9 cellular contexts compared by ENCODE assay signal in genomic region chr5:150562832-150563231, GRCh38. TPM values are rescaled to one million over a fixed set of nuclear protein-coding genes. Genes with fewer than 3 reads are reported as not detected.
DNase-seq lines count a peak whose midpoint lies in the region; ATAC-seq and TF ChIP-seq lines count a peak whose summit lies in the region.
"Had no signal": no experiment of that assay in that cellular context is flagged by ENCODE, and none has a peak within 500 bp of the region (broad histone marks: within the 10 kb centered on the region; RNA-seq: fewer than 3 reads in every experiment).

No MANE protein-coding gene starts in this region.

- no peaks in the 10 kb centered on the region for H3K27me3 ChIP-seq in HCT116 (ENCODE audit: insufficient read depth, low read length)
- H3K27me3 ChIP-seq in esophagus squamous epithelium: no peaks in the 10 kb centered on the region
- no peaks in the 10 kb centered on the region for H3K27me3 ChIP-seq in smooth muscle cell (ENCODE audit: low read depth)

- ATAC-seq in HCT116 (no peak), HG03457 (IDR thresholded peaks at IDR 0.05; ENCODE audit: unreplicated experiment) (no peak), HG03565 (IDR thresholded peaks at IDR 0.05; ENCODE audit: unreplicated experiment) (no peak)
- ATAC-seq: right cardiac atrium had no signal

- H3K27ac ChIP-seq in HCT116 (ENCODE audit: low read depth, low read length) (no peak overlapping the region), RWPE1 (no peak overlapping the region), esophagus squamous epithelium (no peak overlapping the region), smooth muscle cell (ENCODE audit: low read depth) (no peak overlapping the region)

- WGBS in esophagus squamous epithelium, 2 donors: 25 to 34% methylated on average over 2 of the region's 2 CpGs
- 75% methylated on average over 2 of the region's 2 CpGs for WGBS in smooth muscle cell (ENCODE audit: low lambda C conversion rate)

- RAD21 ChIA-PET in HCT116 (lab: Charles Lee; ENCODE audit: low non-redundant PET in 1 of 2, low total read pairs in 2 of 2, uncharacterized antibody in 2 of 2, unreplicated experiment in 2 of 2): no interaction called here

- H3K9me3 ChIP-seq in HCT116 (ENCODE audit: control insufficient read depth in 1 of 2, insufficient read depth in 1 of 2, low read depth in 1 of 2, low read length in 2 of 2) (no peaks in the 10 kb centered on the region), esophagus squamous epithelium (no peaks in the 10 kb centered on the region), smooth muscle cell (replicated peaks; ENCODE audit: low read depth) (no peaks in the 10 kb centered on the region)

- H3K36me3 ChIP-seq in HCT116 (ENCODE audit: control insufficient read depth in 1 of 2, insufficient read depth in 2 of 2, low read length in 2 of 2): no peaks in the 10 kb centered on the region
- H3K36me3 ChIP-seq in esophagus squamous epithelium: no peaks in the 10 kb centered on the region
- H3K36me3 ChIP-seq in smooth muscle cell (ENCODE audit: low read depth): no peaks in the 10 kb centered on the region

- H3K4me1 ChIP-seq in HCT116 (ENCODE audit: control insufficient read depth in 1 of 2, insufficient read depth in 2 of 2, low read length in 2 of 2) (peaks cover 3 to 7% of the 10 kb centered on the region in 2 experiments; a peak in 2 of 4 replicates), esophagus squamous epithelium (peaks cover 0 to 14% (median 0%) of the 10 kb centered on the region in 3 donors), smooth muscle cell (ENCODE audit: low read depth) (no peaks in the 10 kb centered on the region)

- peak; percentile 62 to 90 (median 80) for TF ChIP-seq CTCF in HCT116 (IDR thresholded peaks at IDR 0.05 in 2 of 3, conservative IDR thresholded peaks at IDR 0.05 in 1 of 3; ENCODE audit: borderline replicate concordance in 1 of 3, insufficient read depth in 1 of 3, low read depth in 2 of 3, low read length in 2 of 3)
- TF ChIP-seq CTCF in RWPE1 (conservative IDR thresholded peaks at IDR 0.05; ENCODE audit: low read depth): peak; percentile 81
- peak in 5 of 6 experiments; percentile 28 to 76 (median 51) for TF ChIP-seq CTCF in esophagus squamous epithelium (IDR thresholded peaks at IDR 0.05)
- TF ChIP-seq CTCF in smooth muscle cell (IDR thresholded peaks at IDR 0.05; ENCODE audit: borderline replicate concordance, insufficient read depth, poor library complexity, severe bottlenecking): peak; percentile 56

- H2AFZ ChIP-seq in HCT116 (ENCODE audit: low read depth, low read length, poor library complexity, severe bottlenecking) (peak overlapping the region; percentile 9), smooth muscle cell (ENCODE audit: low read depth) (no peak overlapping the region)

- H3K79me2 ChIP-seq in HCT116 (ENCODE audit: insufficient read depth, low read length): no peaks in the 10 kb centered on the region
- no peaks in the 10 kb centered on the region for H3K79me2 ChIP-seq in smooth muscle cell (ENCODE audit: low read depth)

- peaks cover 15% of the 10 kb centered on the region for H3F3A ChIP-seq in smooth muscle cell (ENCODE audit: low read depth)

- no peak overlapping the region for H3K4me2 ChIP-seq in HCT116 (ENCODE audit: low read length)
- H3K4me2 ChIP-seq in smooth muscle cell: no peak overlapping the region

- CTCF ChIA-PET in HCT116 (lab: Charles Lee): no interaction called here
- CTCF ChIA-PET in RWPE1 (lab: Yijun Ruan, JAX): interaction anchor here (0.7 to 4.4 kb wide), 2 partner anchors 93 to 288 kb away, joined by 4 to 47 read pairs; no protein-coding TSS in a partner anchor

- DNase-seq in DMS 273 treated with DMSO at 0.1 percent for 48 hours (lab: John Stamatoyannopoulos, UW) (peak; percentile 21), HCT116 (ENCODE audit: low read depth, low spot score) (peak; percentile 56), RWPE1 (ENCODE audit: low spot score) (peak; percentile 64), esophagus squamous epithelium (lab: John Stamatoyannopoulos, UW) (no peak), smooth muscle cell (lab: John Stamatoyannopoulos, UW; ENCODE audit: unreplicated experiment) (no peak)
- no peak for DNase-seq in stimulated activated CD4-positive, alpha-beta T cell treated with anti-CD3 and anti-CD28 coated beads, Interleukin-4, amount 100 ng/mL, for 1 hour

- peak; percentile 83 for TF ChIP-seq RAD21 in HCT116 (IDR thresholded peaks at IDR 0.05; ENCODE audit: low read depth)

- no peak overlapping the region for H3K9ac ChIP-seq in HCT116 (ENCODE audit: low read length)
- H3K9ac ChIP-seq in smooth muscle cell (ENCODE audit: low read depth): no peak overlapping the region

- POLR2A ChIA-PET in HCT116 (lab: Charles Lee) (no interaction called here), RWPE1 (lab: Yijun Ruan, JAX; ENCODE audit: low non-redundant PET) (no interaction called here)

- no peak for TF ChIP-seq POLR2A in HCT116 (IDR thresholded peaks at IDR 0.05; ENCODE audit: borderline replicate concordance, extremely low read depth, insufficient read depth, insufficient read length)
- TF ChIP-seq POLR2A in esophagus squamous epithelium (IDR thresholded peaks at IDR 0.05): no peak

- intact Hi-C loops in HCT116 (cut with micrococcal nuclease) (loop anchor here (1.0 to 5.0 kb wide), 3 partner anchors 93 to 424 kb away; partner anchors contain the start of gene SMIM3), esophagus squamous epithelium (cut with DNase I) (loop anchor here (5.0 kb wide), 1 partner anchor 94 kb away; no protein-coding TSS in a partner anchor)

- no peaks in the 10 kb centered on the region for H3K9me2 ChIP-seq in HCT116 (ENCODE audit: insufficient read depth)

- H3K4me3 ChIP-seq in HCT116 (replicated peaks in 1 of 2; ENCODE audit: low read depth in 1 of 2, low read length in 2 of 2) (no peak overlapping the region), esophagus squamous epithelium (no peak overlapping the region), smooth muscle cell (no peak overlapping the region)

- H4K20me1 ChIP-seq in HCT116 (ENCODE audit: insufficient read depth) (no peaks in the 10 kb centered on the region), smooth muscle cell (ENCODE audit: low read depth) (no peaks in the 10 kb centered on the region)

- no TSS peak for BruUV-seq in HCT116 (replicated peaks; lab: Mats Ljungman, UMichigan)

TF ChIP-seq in HCT116, 20 proteins besides CTCF, POLR2A, EP300 and RAD21:
- TF ChIP-seq ZNF274 (IDR thresholded peaks at IDR 0.05; ENCODE audit: low read depth, low read length): no peak
- TF ChIP-seq ELF1 (IDR thresholded peaks at IDR 0.05; ENCODE audit: borderline replicate concordance, low read depth): no peak
- TF ChIP-seq SRF (IDR thresholded peaks at IDR 0.05; ENCODE audit: low read depth): no peak
- no peak for TF ChIP-seq EZH2phosphoT487 (IDR thresholded peaks at IDR 0.05; ENCODE audit: borderline replicate concordance)
- TF ChIP-seq ZFX (IDR thresholded peaks at IDR 0.05): no peak
- TF ChIP-seq EZH2 (IDR thresholded peaks at IDR 0.05): no peak
- no peak for TF ChIP-seq CBX3 (IDR thresholded peaks at IDR 0.05; ENCODE audit: low read depth)
- no peak for TF ChIP-seq EGR1 (IDR thresholded peaks at IDR 0.05; ENCODE audit: low read depth)
- TF ChIP-seq SIN3A (IDR thresholded peaks at IDR 0.05; ENCODE audit: low read depth): no peak
- no peak for TF ChIP-seq MAX (IDR thresholded peaks at IDR 0.05)

RNA-seq across cellular contexts. Expression of gene NDST1, which starts 54.9 kb away (rescaled TPM):
- total RNA-seq in HCT116 (2021; ENCODE audit: unreplicated experiment) (33.1 TPM), esophagus squamous epithelium (100 to 1,000 TPM in 3 of 4 donors, 10 to 100 TPM in 1; 76.5 to 205 (median 118) TPM), smooth muscle cell (53.0 and 64.6 TPM in 2 replicates)
- polyA plus RNA-seq in HCT116 (2012): 14.9 and 19.5 TPM in 2 replicates
- 32.4 and 42.1 TPM in 2 replicates for polyA plus RNA-seq in smooth muscle cell

Comparison
In these comparisons a context has a peak if more than half of its experiments do, and no peak if none do; other contexts are left out.
1. DNase-seq: peak in DMS 273 treated with DMSO at 0.1 percent for 48 hours (single experiment), HCT116 (single experiment) and RWPE1 (single experiment); none in esophagus squamous epithelium (single experiment), smooth muscle cell (single experiment) and stimulated activated CD4-positive, alpha-beta T cell treated with anti-CD3 and anti-CD28 coated beads, Interleukin-4, amount 100 ng/mL, for 1 hour (single experiment).
2. Peak in every context shown above with its lines, with median percentiles within 50 percentile points of each other: CTCF ChIP-seq.